ENCODE assay signal across 1 cellular context in genomic region chr1:1038694-1039093, GRCh38.
TF ChIP-seq lines count a peak whose summit lies in the region.

No MANE protein-coding gene starts in this region.

TF ChIP-seq in IMR-90, 13 proteins besides CTCF, POLR2A, EP300 and RAD21 (continued from another document):
- TF ChIP-seq ELK1 (IDR thresholded peaks at IDR 0.05; ENCODE audit: borderline replicate concordance, low read depth, low read length) (no peak), CEBPB (IDR thresholded peaks at IDR 0.05; ENCODE audit: low read depth, low read length) (no peak)
